ENCODE assay signal across 18 cellular contexts in genomic region chr16:56948234-56948633, GRCh38. TPM values are rescaled to one million over a fixed set of nuclear protein-coding genes. Genes with fewer than 3 reads are reported as not detected.
DNase-seq lines count a peak whose midpoint lies in the region; ATAC-seq and TF ChIP-seq lines count a peak whose summit lies in the region.
"Had no signal": no experiment of that assay in that cellular context is flagged by ENCODE, and none has a peak within 500 bp of the region (broad histone marks: within the 10 kb centered on the region; RNA-seq: fewer than 3 reads in every experiment).

No MANE protein-coding gene starts in this region.

- no peak overlapping the region for H2BK120ac ChIP-seq in neuronal stem cell (ENCODE audit: low read depth, low read length)

- H3K27ac Mint-ChIP-seq in activated naive CD8-positive, alpha-beta T cell = peak overlapping the region; percentile 64
- H3K27ac Mint-ChIP-seq in activated naive CD8-positive, alpha-beta T cell treated with anti-CD3 and anti-CD28 coated beads, Interleukin-2, amount 50 U/mL, for 24 hours = no peak overlapping the region
- H3K27ac Mint-ChIP-seq: CD8-positive, alpha-beta T cell had no signal

- H3K27me3 ChIP-seq in body of pancreas (no peaks in the 10 kb centered on the region), neuronal stem cell (ENCODE audit: control insufficient read depth in 3 of 3, insufficient read depth in 3 of 3, low read depth in 1 of 3, low read length in 3 of 3) (no peaks in the 10 kb centered on the region)

- no peaks in the 10 kb centered on the region for H3K9me3 Mint-ChIP-seq in activated naive CD8-positive, alpha-beta T cell (ENCODE audit: low read depth)
- no peaks in the 10 kb centered on the region for H3K9me3 Mint-ChIP-seq in activated naive CD8-positive, alpha-beta T cell treated with anti-CD3 and anti-CD28 coated beads, Interleukin-2, amount 50 U/mL, for 24 hours
- H3K9me3 Mint-ChIP-seq: CD8-positive, alpha-beta T cell had no signal

- intact Hi-C loops in body of pancreas (cut with DNase I) = no loop called here

- no peak for DNase-seq in activated naive CD8-positive, alpha-beta T cell treated with anti-CD3 and anti-CD28 coated beads, Interleukin-2, amount 50 U/mL, for 24 hours
- DNase-seq in body of pancreas (no peak), neuronal stem cell (ENCODE audit: low spot score) (no peak)
- DNase-seq: CD8-positive, alpha-beta T cell; DND-41; HCEC 1CT; MV-4-11; NCI-H1436; NCI-H2029; NCI-H2171; NCI-H446; NCI-H69; NK-92 treated with Interleukin-12 subunit alpha and Interleukin-12 subunit beta, amount 100 ng/mL, for 24 hours had no signal

- H3K36me3 Mint-ChIP-seq in activated naive CD8-positive, alpha-beta T cell = peaks cover 8% of the 10 kb centered on the region
- H3K36me3 Mint-ChIP-seq in activated naive CD8-positive, alpha-beta T cell treated with anti-CD3 and anti-CD28 coated beads, Interleukin-2, amount 50 U/mL, for 24 hours (ENCODE audit: low read depth) = peaks cover 25% of the 10 kb centered on the region

- H3K23ac ChIP-seq in neuronal stem cell (ENCODE audit: low read depth, low read length, poor library complexity) = no peak overlapping the region

- peaks cover 43% of the 10 kb centered on the region for H3K4me1 Mint-ChIP-seq in activated naive CD8-positive, alpha-beta T cell (ENCODE audit: low read depth)
- peaks cover 51% of the 10 kb centered on the region for H3K4me1 Mint-ChIP-seq in activated naive CD8-positive, alpha-beta T cell treated with anti-CD3 and anti-CD28 coated beads, Interleukin-2, amount 50 U/mL, for 24 hours

- peaks cover 46% of the 10 kb centered on the region for H3K4me1 ChIP-seq in body of pancreas
- no peaks in the 10 kb centered on the region for H3K4me1 ChIP-seq in neuronal stem cell (ENCODE audit: control insufficient read depth in 2 of 2, insufficient read depth in 1 of 2, low read depth in 1 of 2, low read length in 2 of 2)

- peaks cover 0 to 18% of the 10 kb centered on the region in 2 donors for H3K36me3 ChIP-seq in body of pancreas (replicated peaks in 1 of 2; ENCODE audit: insufficient read depth in 1 of 2, low read depth in 2 of 2)
- peaks cover 7 to 22% of the 10 kb centered on the region in 2 donors for H3K36me3 ChIP-seq in neuronal stem cell (replicated peaks in 1 of 2; ENCODE audit: control insufficient read depth in 2 of 2, insufficient read depth in 2 of 2, low read length in 2 of 2)

- no peak overlapping the region for H3K9ac ChIP-seq in neuronal stem cell (ENCODE audit: low read depth, low read length, poor library complexity)

- 49 to 54% methylated on average over 6 of the region's 6 CpGs for WGBS in body of pancreas, 2 donors
- no CpG with 5 or more reads among the region's 6 CpGs for WGBS in neuronal stem cell (ENCODE audit: extremely low coverage in 2 of 2, insufficient read length in 2 of 2, insufficient replicate concordance in 1 of 2), 2 donors

- H3K9me3 ChIP-seq in body of pancreas (no peaks in the 10 kb centered on the region), neuronal stem cell (replicated peaks in 1 of 2; ENCODE audit: control insufficient read depth in 2 of 2, insufficient read depth in 1 of 2, low read depth in 1 of 2, low read length in 2 of 2) (no peaks in the 10 kb centered on the region)

- no peak overlapping the region for H2BK12ac ChIP-seq in neuronal stem cell (ENCODE audit: low read length)

- no peaks in the 10 kb centered on the region for H3K79me1 ChIP-seq in neuronal stem cell (ENCODE audit: low read depth, low read length)

- H2AFZ ChIP-seq in neuronal stem cell (ENCODE audit: low read length) = no peak overlapping the region

- no peak for ATAC-seq in activated naive CD8-positive, alpha-beta T cell treated with anti-CD3 and anti-CD28 coated beads, Interleukin-2, amount 50 U/mL, for 24 hours
- ATAC-seq in body of pancreas (no peak), GM19023 (IDR thresholded peaks at IDR 0.05; ENCODE audit: unreplicated experiment) (no peak), GM18502 (IDR thresholded peaks at IDR 0.05; ENCODE audit: poor library complexity, unreplicated experiment) (no peak)
- ATAC-seq: CD8-positive, alpha-beta T cell had no signal

- no peak overlapping the region for H3K18ac ChIP-seq in neuronal stem cell (ENCODE audit: low read length)

- no peak overlapping the region for H2BK5ac ChIP-seq in neuronal stem cell (ENCODE audit: low read length)

- H4K91ac ChIP-seq in neuronal stem cell (ENCODE audit: low read depth, low read length, poor library complexity) = no peak overlapping the region

- no peak overlapping the region for H3K4ac ChIP-seq in neuronal stem cell (ENCODE audit: low read length)

- H2BK15ac ChIP-seq in neuronal stem cell (ENCODE audit: low read length) = no peak overlapping the region

- no peak overlapping the region for H3K4me2 ChIP-seq in neuronal stem cell (ENCODE audit: insufficient read depth, low read length, poor library complexity, severe bottlenecking)

- no peak overlapping the region for H3K4me3 Mint-ChIP-seq in activated naive CD8-positive, alpha-beta T cell
- no peak overlapping the region for H3K4me3 Mint-ChIP-seq in activated naive CD8-positive, alpha-beta T cell treated with anti-CD3 and anti-CD28 coated beads, Interleukin-2, amount 50 U/mL, for 24 hours
- H3K4me3 Mint-ChIP-seq: CD8-positive, alpha-beta T cell had no signal

- TF ChIP-seq POLR2A in GM15510 (IDR thresholded peaks at IDR 0.05; ENCODE audit: borderline replicate concordance, extremely low read depth, insufficient read length) (peak; percentile 10), body of pancreas (IDR thresholded peaks at IDR 0.05) (no peak)

- no peak overlapping the region for H3K4me3 ChIP-seq in body of pancreas
- no peak overlapping the region for H3K4me3 ChIP-seq in neuronal stem cell (ENCODE audit: low read length in 2 of 2)

- no peak overlapping the region for H4K8ac ChIP-seq in neuronal stem cell (ENCODE audit: low read depth, low read length)

- no peak for TF ChIP-seq CTCF in body of pancreas (IDR thresholded peaks at IDR 0.05)

- H3K27me3 Mint-ChIP-seq in activated naive CD8-positive, alpha-beta T cell = no peaks in the 10 kb centered on the region
- H3K27me3 Mint-ChIP-seq in activated naive CD8-positive, alpha-beta T cell treated with anti-CD3 and anti-CD28 coated beads, Interleukin-2, amount 50 U/mL, for 24 hours = no peaks in the 10 kb centered on the region

- H2AK5ac ChIP-seq in neuronal stem cell (ENCODE audit: low read depth, low read length) = no peak overlapping the region

- no peak overlapping the region for H3K14ac ChIP-seq in neuronal stem cell (ENCODE audit: low read length)

- H3K27ac ChIP-seq in body of pancreas (peak overlapping the region in 3 of 4 donors; percentile 20 to 82 (median 66)), neuronal stem cell (replicated peaks; ENCODE audit: low read length) (no peak overlapping the region)
- H3K27ac ChIP-seq: HL-60 had no signal

RNA-seq across cellular contexts. Expression of gene CETP, which starts 13.5 kb away (rescaled TPM):
- total RNA-seq in body of pancreas = under 1 TPM in 1 of 2 donors, not detected in 1; 0.66 TPM
- polyA plus RNA-seq in neuronal stem cell (2013, experiment 1 of 2) = not detected
- not detected for polyA plus RNA-seq in neuronal stem cell (2013, experiment 2 of 2)

RNA-seq across cellular contexts. Expression of gene HERPUD1, which starts 16.3 kb away (rescaled TPM):
- total RNA-seq in body of pancreas = 100 to 1,000 TPM; 211 to 293 TPM
- polyA plus RNA-seq in neuronal stem cell (2013, experiment 1 of 2) = 11.7 TPM
- polyA plus RNA-seq in neuronal stem cell (2013, experiment 2 of 2) = 12.1 TPM

RNA-seq across cellular contexts. Expression of gene NLRC5, which starts 41.1 kb away (rescaled TPM):
- 10 to 100 TPM in 1 of 2 donors, 1 to 10 TPM in 1; 8.3 to 23.4 TPM for total RNA-seq in body of pancreas
- polyA plus RNA-seq in neuronal stem cell (2013, experiment 1 of 2) = 0.06 TPM
- 0.39 TPM for polyA plus RNA-seq in neuronal stem cell (2013, experiment 2 of 2)
